In the genomic region with DNA sequence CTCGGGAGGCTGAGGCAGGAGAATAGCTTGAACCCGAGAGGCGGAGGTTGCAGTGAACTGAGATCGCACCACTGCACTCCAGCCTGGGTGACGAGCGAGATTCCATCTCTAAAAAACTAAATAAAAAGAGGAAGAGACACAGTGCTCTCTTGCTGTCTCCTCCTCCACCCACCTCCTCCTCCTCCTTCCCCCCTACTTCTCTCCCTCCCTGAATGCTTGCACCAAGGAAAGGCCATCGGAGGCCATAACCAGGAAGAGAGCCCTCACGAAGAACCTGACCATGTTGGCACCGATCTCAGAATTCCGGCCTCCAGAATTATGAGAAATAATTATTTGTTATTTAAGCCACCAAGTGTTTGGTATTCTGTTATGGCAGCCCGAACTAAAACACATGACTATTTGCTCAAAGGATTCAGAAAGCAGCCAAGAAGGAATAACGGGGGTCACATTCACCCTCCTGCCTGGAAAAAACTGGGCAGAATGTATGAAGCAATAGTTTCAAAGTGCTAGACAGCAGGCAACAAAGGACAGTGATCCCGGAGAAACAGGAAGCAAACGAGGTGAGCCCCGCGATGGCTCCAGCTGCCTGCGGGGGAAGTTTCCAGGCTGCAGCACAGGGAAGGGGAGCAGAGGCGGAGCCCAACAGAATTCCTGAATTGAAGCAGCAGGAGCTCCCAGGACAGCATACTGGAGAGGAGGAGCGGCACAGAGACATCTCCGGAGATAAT, we compare ENCODE assay signal across 9 cellular contexts. TPM values are rescaled to one million over a fixed set of nuclear protein-coding genes. Genes with fewer than 3 reads are reported as not detected.
A peak's percentile ranks its signal among the peaks of the same experiment; 100 is the strongest.
DNase-seq lines count a peak whose midpoint lies in the region.
"Had no signal": no experiment of that assay in that cellular context is flagged by ENCODE, and none has a peak within 500 bp of the region (broad histone marks: within the 10 kb centered on the region; RNA-seq: fewer than 3 reads in every experiment).

No MANE protein-coding gene starts in this region.

- no peak overlapping the region for H2BK15ac ChIP-seq in mesenchymal stem cell (ENCODE audit: low read depth, poor library complexity, severe bottlenecking)

- CTCF ChIA-PET in activated CD4-positive, alpha-beta memory T cell treated with anti-CD3 and anti-CD28 coated beads, Interleukin-2, amount 10 ng/mL, durations not matched to agents 7 days and 5 days (lab: Charles Lee): no interaction called here

- WGBS in mesenchymal stem cell: 52% methylated on average over 19 of the region's 20 CpGs

- no peak overlapping the region for H3K14ac ChIP-seq in mesenchymal stem cell (ENCODE audit: low read length in 2 of 2)

- DNase-seq in AG08395 (ENCODE audit: low spot score) (peak; percentile 74), NCI-H146 (lab: John Stamatoyannopoulos, UW) (peak; percentile 44), mesenchymal stem cell (peak; percentile 68), ureter (ENCODE audit: low spot score) (no peak), NCI-H524 treated with DMSO at 0.1 percent for 48 hours (lab: John Stamatoyannopoulos, UW) (no peak), DMS79 treated with DMSO at 0.1 percent for 48 hours (lab: John Stamatoyannopoulos, UW) (no peak)
- DNase-seq in activated CD4-positive, alpha-beta memory T cell treated with anti-CD3 and anti-CD28 coated beads, Interleukin-2, amount 10 ng/mL, durations not matched to agents 7 days and 5 days: no peak

- no peak overlapping the region for H2BK120ac ChIP-seq in mesenchymal stem cell (ENCODE audit: low read depth, low read length)

- no peaks in the 10 kb centered on the region for H3K9me3 Mint-ChIP-seq in activated CD4-positive, alpha-beta memory T cell treated with anti-CD3 and anti-CD28 coated beads, Interleukin-2, amount 10 ng/mL, durations not matched to agents 7 days and 5 days

- no peak overlapping the region for H4K91ac ChIP-seq in mesenchymal stem cell (ENCODE audit: low read length)

- H3K27ac Mint-ChIP-seq in activated CD4-positive, alpha-beta memory T cell treated with anti-CD3 and anti-CD28 coated beads, Interleukin-2, amount 10 ng/mL, durations not matched to agents 7 days and 5 days: no peak overlapping the region

- H2AFZ ChIP-seq in mesenchymal stem cell (ENCODE audit: low read depth, low read length): peak overlapping the region; percentile 84

- peaks cover 7% of the 10 kb centered on the region for H3K4me1 Mint-ChIP-seq in activated CD4-positive, alpha-beta memory T cell treated with anti-CD3 and anti-CD28 coated beads, Interleukin-2, amount 10 ng/mL, durations not matched to agents 7 days and 5 days

- no peaks in the 10 kb centered on the region for H3K36me3 ChIP-seq in duodenal mucosa (ENCODE audit: control insufficient read depth in 1 of 2, insufficient read depth in 2 of 2, low read length in 2 of 2)
- no peaks in the 10 kb centered on the region for H3K36me3 ChIP-seq in mesenchymal stem cell (ENCODE audit: control insufficient read depth in 1 of 2, insufficient read depth in 2 of 2, low read depth in 1 of 2, low read length in 2 of 2)

- no peak overlapping the region for H3K23ac ChIP-seq in mesenchymal stem cell (ENCODE audit: low read length in 2 of 2)

- peak overlapping the region; percentile 19 for H2BK5ac ChIP-seq in mesenchymal stem cell (ENCODE audit: low read depth, low read length, poor library complexity, severe bottlenecking)

- H2AK5ac ChIP-seq in mesenchymal stem cell (ENCODE audit: low read length, severe bottlenecking): no peak overlapping the region

- no peak overlapping the region for H3K4me3 Mint-ChIP-seq in activated CD4-positive, alpha-beta memory T cell treated with anti-CD3 and anti-CD28 coated beads, Interleukin-2, amount 10 ng/mL, durations not matched to agents 7 days and 5 days

- H3K4me3 ChIP-seq in duodenal mucosa (ENCODE audit: low read depth in 1 of 2, low read length in 2 of 2) (peak overlapping the region; percentile 63 to 69), mesenchymal stem cell (ENCODE audit: insufficient read depth in 1 of 2, low read depth in 1 of 2, low read length in 2 of 2) (peak overlapping the region; percentile 22 to 79)

- H3K4me1 ChIP-seq in duodenal mucosa (ENCODE audit: control insufficient read depth in 1 of 2, insufficient read depth in 2 of 2, low read length in 2 of 2) (peaks cover 0 to 8% of the 10 kb centered on the region in 2 donors), mesenchymal stem cell (ENCODE audit: control insufficient read depth, insufficient read depth, low read depth, low read length) (peaks cover 12% of the 10 kb centered on the region)

- H3K79me1 ChIP-seq in mesenchymal stem cell (replicated peaks; ENCODE audit: low read length, poor library complexity, severe bottlenecking): no peaks in the 10 kb centered on the region

- H3K27me3 ChIP-seq in duodenal mucosa (ENCODE audit: control insufficient read depth in 1 of 2, insufficient read depth in 2 of 2, low read length in 2 of 2) (no peaks in the 10 kb centered on the region), mesenchymal stem cell (ENCODE audit: control insufficient read depth in 1 of 2, insufficient read depth in 1 of 2, low read length in 2 of 2) (no peaks in the 10 kb centered on the region)

- H3K27me3 Mint-ChIP-seq in activated CD4-positive, alpha-beta memory T cell treated with anti-CD3 and anti-CD28 coated beads, Interleukin-2, amount 10 ng/mL, durations not matched to agents 7 days and 5 days: no peaks in the 10 kb centered on the region

- peak overlapping the region; percentile 74 for H4K8ac ChIP-seq in mesenchymal stem cell (ENCODE audit: low read length)

- peak overlapping the region in 1 of 2 experiments; percentile 47 for H3K4ac ChIP-seq in mesenchymal stem cell (ENCODE audit: low read depth in 1 of 2, low read length in 2 of 2)

- peak overlapping the region; percentile 19 for H3K4me2 ChIP-seq in mesenchymal stem cell (ENCODE audit: low read length, poor library complexity, severe bottlenecking)

- POLR2A ChIA-PET in activated CD4-positive, alpha-beta memory T cell treated with anti-CD3 and anti-CD28 coated beads, Interleukin-2, amount 10 ng/mL, durations not matched to agents 7 days and 5 days (lab: Charles Lee): no interaction called here

- H3K9me3 ChIP-seq in duodenal mucosa (ENCODE audit: control insufficient read depth in 1 of 2, low read length in 2 of 2) (no peaks in the 10 kb centered on the region), mesenchymal stem cell (ENCODE audit: control insufficient read depth, low read length) (no peaks in the 10 kb centered on the region)

- peak overlapping the region in 1 of 2 experiments; percentile 78 for H3K18ac ChIP-seq in mesenchymal stem cell (ENCODE audit: low read depth in 1 of 2, low read length in 2 of 2)

- no peak overlapping the region for H3K27ac ChIP-seq in duodenal mucosa (ENCODE audit: low read depth, low read length)
- H3K27ac ChIP-seq in mesenchymal stem cell (ENCODE audit: low read length, poor library complexity, severe bottlenecking): peak overlapping the region; percentile 81

- H3K9ac ChIP-seq in duodenal mucosa (ENCODE audit: low read depth in 1 of 2, low read length in 2 of 2) (peak overlapping the region in 1 of 2 donors; percentile 34), mesenchymal stem cell (ENCODE audit: low read length) (peak overlapping the region; percentile 89)

- H2BK12ac ChIP-seq in mesenchymal stem cell (ENCODE audit: low read length in 2 of 2): peak overlapping the region in 1 of 2 experiments; percentile 43

- H3K36me3 Mint-ChIP-seq in activated CD4-positive, alpha-beta memory T cell treated with anti-CD3 and anti-CD28 coated beads, Interleukin-2, amount 10 ng/mL, durations not matched to agents 7 days and 5 days (ENCODE audit: low read depth): no peaks in the 10 kb centered on the region

RNA-seq across cellular contexts. Expression of gene LDLRAD1, which starts 35.8 kb away (rescaled TPM):
- polyA plus RNA-seq in mesenchymal stem cell (2013, experiment 1 of 2): not detected
- polyA plus RNA-seq in mesenchymal stem cell (2013, experiment 2 of 2): not detected
- not detected for total RNA-seq in ureter
- not detected for total RNA-seq in activated CD4-positive, alpha-beta memory T cell treated with anti-CD3 and anti-CD28 coated beads, Interleukin-2, amount 10 ng/mL, durations not matched to agents 7 days and 5 days
- total RNA-seq: activated CD8-positive, alpha-beta memory T cell treated with anti-CD3 and anti-CD28 coated beads for 36 hours had no signal

RNA-seq across cellular contexts. Expression of gene LRRC42, which starts 36.0 kb away (rescaled TPM):
- polyA plus RNA-seq in mesenchymal stem cell (2013, experiment 1 of 2): 34.6 TPM
- polyA plus RNA-seq in mesenchymal stem cell (2013, experiment 2 of 2): 34.2 TPM
- 24.8 TPM for total RNA-seq in ureter
- total RNA-seq in activated CD4-positive, alpha-beta memory T cell treated with anti-CD3 and anti-CD28 coated beads, Interleukin-2, amount 10 ng/mL, durations not matched to agents 7 days and 5 days: 10 to 100 TPM; 19.9 to 20.8 TPM

RNA-seq across cellular contexts. Expression of gene IFT25, which starts 36.7 kb away (rescaled TPM):
- 30.6 TPM for polyA plus RNA-seq in mesenchymal stem cell (2013, experiment 1 of 2)
- polyA plus RNA-seq in mesenchymal stem cell (2013, experiment 2 of 2): 33.0 TPM
- total RNA-seq in ureter: 37.3 TPM
- total RNA-seq in activated CD4-positive, alpha-beta memory T cell treated with anti-CD3 and anti-CD28 coated beads, Interleukin-2, amount 10 ng/mL, durations not matched to agents 7 days and 5 days: 10 to 100 TPM; 60.2 to 63.2 TPM

Comparison
In these comparisons a context has a peak if more than half of its experiments do, and no peak if none do; other contexts are left out.
1. DNase-seq: peak in AG08395 (single experiment), NCI-H146 (single experiment) and mesenchymal stem cell (single experiment); none in ureter (single experiment), NCI-H524 treated with DMSO at 0.1 percent for 48 hours (single experiment), activated CD4-positive, alpha-beta memory T cell treated with anti-CD3 and anti-CD28 coated beads, Interleukin-2, amount 10 ng/mL, durations not matched to agents 7 days and 5 days (single experiment) and DMS79 treated with DMSO at 0.1 percent for 48 hours (single experiment).